In the genomic region with DNA sequence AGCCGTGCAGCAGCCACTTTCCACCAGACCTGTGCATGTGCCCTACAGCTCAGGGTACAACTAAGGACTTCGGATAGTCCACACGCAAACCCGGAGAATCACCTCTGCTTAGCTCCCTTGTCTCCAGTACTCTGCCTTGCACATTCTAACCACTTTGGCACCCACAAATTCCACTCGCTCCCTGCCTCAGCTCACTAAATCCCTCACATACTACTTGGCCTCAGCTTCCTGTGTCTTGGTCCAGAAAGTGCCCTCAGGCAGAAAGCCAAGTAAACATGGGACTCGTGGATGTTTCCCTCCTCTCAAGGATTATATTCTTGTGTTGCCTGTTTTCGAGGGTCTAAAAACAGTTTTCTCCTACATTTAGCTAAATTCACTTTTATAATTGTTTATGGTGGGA, we compare ENCODE assay signal across 19 cellular contexts.
"Had no signal": no experiment of that assay in that cellular context is flagged by ENCODE, and none has a peak within 500 bp of the region (broad histone marks: within the 10 kb centered on the region; RNA-seq: fewer than 3 reads in every experiment).

No MANE protein-coding gene starts in this region.

- DNase-seq: activated B cell treated with CpG ODN at 0.5 μM for 24 hours; activated CD4-positive, alpha-beta T cell treated with anti-CD3 and anti-CD28 coated beads, Interleukin-2, amount 10 ng/mL, durations not matched to agents 24 days and 14 days; activated naive CD4-positive, alpha-beta T cell treated with anti-CD3 and anti-CD28 coated beads, Interleukin-2, amount 10 ng/mL, durations not matched to agents 7 days and 5 days; amygdala; brain microvascular endothelial cell; cerebellar nuclear complex; dorsolateral prefrontal cortex; gastrocnemius medialis; heart right ventricle; posterior cingulate gyrus; right lobe of liver; SK-N-SH; stimulated activated CD4-positive, alpha-beta T cell treated with anti-CD3 and anti-CD28 coated beads, Interleukin-2, amount 100 ng/mL, for 24 hours; stimulated activated naive CD4-positive, alpha-beta T cell; substantia nigra had no signal

- H3K4me3 Mint-ChIP-seq: activated B cell treated with CpG ODN at 0.5 μM for 24 hours; activated CD4-positive, alpha-beta T cell treated with anti-CD3 and anti-CD28 coated beads, Interleukin-2, amount 10 ng/mL, durations not matched to agents 24 days and 14 days; activated naive CD4-positive, alpha-beta T cell treated with anti-CD3 and anti-CD28 coated beads, Interleukin-2, amount 10 ng/mL, durations not matched to agents 7 days and 5 days; mesothelial cell of epicardium; T-helper 1 cell treated with Interleukin-12 subunit alpha and Interleukin-12 subunit beta and Interleukin-4 antibody, amounts not matched to agents 30 μg/mL and 1 μg/mL, for 36 hours; type B pancreatic cell had no signal

- H3K9ac ChIP-seq: SK-N-SH had no signal

- H3K4me1 ChIP-seq: gastrocnemius medialis, right lobe of liver had no signal

- ATAC-seq: gastrocnemius medialis, heart right ventricle had no signal

- H3K4me3 ChIP-seq: dorsolateral prefrontal cortex, gastrocnemius medialis, heart right ventricle, right lobe of liver had no signal

- H3K9me3 Mint-ChIP-seq: activated B cell treated with CpG ODN at 0.5 μM for 24 hours; activated CD4-positive, alpha-beta T cell treated with anti-CD3 and anti-CD28 coated beads, Interleukin-2, amount 10 ng/mL, durations not matched to agents 24 days and 14 days; activated naive CD4-positive, alpha-beta T cell treated with anti-CD3 and anti-CD28 coated beads, Interleukin-2, amount 10 ng/mL, durations not matched to agents 7 days and 5 days; activated T-helper 2 cell treated with anti-CD3 and anti-CD28 coated beads, Interferon-gamma antibody, Interleukin-2, Interleukin-4, amounts not matched to agents 10 μg/mL and 5 μg/mL and 100 μg/mL, durations not matched to agents 14 hours and 24 hours and 36 hours; mesothelial cell of epicardium; T-helper 1 cell treated with Interleukin-12 subunit alpha and Interleukin-12 subunit beta and Interleukin-4 antibody, amounts not matched to agents 30 μg/mL and 1 μg/mL, for 36 hours; type B pancreatic cell had no signal

- H3K27me3 Mint-ChIP-seq: activated B cell treated with CpG ODN at 0.5 μM for 24 hours; activated CD4-positive, alpha-beta T cell treated with anti-CD3 and anti-CD28 coated beads, Interleukin-2, amount 10 ng/mL, durations not matched to agents 24 days and 14 days; activated naive CD4-positive, alpha-beta T cell treated with anti-CD3 and anti-CD28 coated beads, Interleukin-2, amount 10 ng/mL, durations not matched to agents 7 days and 5 days; type B pancreatic cell had no signal

- H3K9me3 ChIP-seq: gastrocnemius medialis, heart right ventricle, right lobe of liver, SK-N-SH had no signal

- H3K27me3 ChIP-seq: brain microvascular endothelial cell, dorsolateral prefrontal cortex, gastrocnemius medialis, heart right ventricle, right lobe of liver had no signal

- H3K27ac ChIP-seq: brain microvascular endothelial cell, dorsolateral prefrontal cortex, gastrocnemius medialis, heart right ventricle, right lobe of liver had no signal

- H3K27ac Mint-ChIP-seq: activated B cell treated with CpG ODN at 0.5 μM for 24 hours; activated CD4-positive, alpha-beta T cell treated with anti-CD3 and anti-CD28 coated beads, Interleukin-2, amount 10 ng/mL, durations not matched to agents 24 days and 14 days; activated naive CD4-positive, alpha-beta T cell treated with anti-CD3 and anti-CD28 coated beads, Interleukin-2, amount 10 ng/mL, durations not matched to agents 7 days and 5 days; activated T-helper 2 cell treated with anti-CD3 and anti-CD28 coated beads, Interferon-gamma antibody, Interleukin-2, Interleukin-4, amounts not matched to agents 10 μg/mL and 5 μg/mL and 100 μg/mL, durations not matched to agents 14 hours and 24 hours and 36 hours; mesothelial cell of epicardium; T-helper 1 cell treated with Interleukin-12 subunit alpha and Interleukin-12 subunit beta and Interleukin-4 antibody, amounts not matched to agents 30 μg/mL and 1 μg/mL, for 36 hours; type B pancreatic cell had no signal

- H3K4me1 Mint-ChIP-seq: activated CD4-positive, alpha-beta T cell treated with anti-CD3 and anti-CD28 coated beads, Interleukin-2, amount 10 ng/mL, durations not matched to agents 24 days and 14 days had no signal

- H3K4me2 ChIP-seq: SK-N-SH had no signal
